In the genomic region with DNA sequence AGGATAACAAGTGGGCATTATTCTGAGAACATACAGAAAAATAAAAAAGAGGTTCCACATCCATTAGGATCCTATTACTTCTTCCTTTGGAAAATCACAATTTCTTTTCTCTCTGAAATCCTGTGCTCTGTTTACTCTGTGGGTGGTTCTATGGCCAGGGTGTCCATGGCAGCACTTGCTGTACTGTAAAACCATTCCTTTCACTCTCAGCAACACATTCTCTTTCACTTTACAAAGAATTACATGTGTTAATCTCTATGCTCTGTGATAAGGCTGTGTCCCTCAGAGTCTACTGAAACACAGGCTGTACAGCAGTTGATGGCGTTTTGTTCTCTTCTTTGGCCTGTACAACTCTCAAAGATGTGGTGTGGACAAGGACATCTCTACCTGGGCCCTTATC, we compare ENCODE assay signal across 16 cellular contexts.
DNase-seq lines count a peak whose midpoint lies in the region; ATAC-seq and TF ChIP-seq lines count a peak whose summit lies in the region.
"Had no signal": no experiment of that assay in that cellular context is flagged by ENCODE, and none has a peak within 500 bp of the region (broad histone marks: within the 10 kb centered on the region; RNA-seq: fewer than 3 reads in every experiment).

No MANE protein-coding gene starts in this region.

- H3K9me3 Mint-ChIP-seq in glutamatergic neuron (ENCODE audit: unreplicated experiment), result no peaks in the 10 kb centered on the region

- no peak overlapping the region for H3K4me2 ChIP-seq in neural cell (ENCODE audit: low read length)

- H3K27ac ChIP-seq in 22Rv1, result peak overlapping the region; percentile 24; the same call in 1 of the 2 replicates
- peak overlapping the region; percentile 35 for H3K27ac ChIP-seq in neural cell (ENCODE audit: low read length)
- no peak overlapping the region for H3K27ac ChIP-seq in coronary artery
- H3K27ac ChIP-seq: ascending aorta had no signal

- peak overlapping the region; percentile 13 for H3K4me3 ChIP-seq in fibroblast of pulmonary artery (replicated peaks; ENCODE audit: low read depth, low read length)
- H3K4me3 ChIP-seq in neural cell (ENCODE audit: low read length), result no peak overlapping the region
- H3K4me3 ChIP-seq in coronary artery, result no peak overlapping the region
- H3K4me3 ChIP-seq: ascending aorta had no signal

- no peaks in the 10 kb centered on the region for H3K36me3 Mint-ChIP-seq in glutamatergic neuron (ENCODE audit: unreplicated experiment)

- no peaks in the 10 kb centered on the region for H4K20me1 ChIP-seq in neural cell (ENCODE audit: insufficient read depth)

- H2AFZ ChIP-seq in neural cell (ENCODE audit: low read depth, low read length), result no peak overlapping the region

- TF ChIP-seq CTCF in 22Rv1 (IDR thresholded peaks at IDR 0.05) (no peak), fibroblast of pulmonary artery (IDR thresholded peaks at IDR 0.05; ENCODE audit: low read length, missing control alignments) (no peak), neural cell (IDR thresholded peaks at IDR 0.05; ENCODE audit: poor library complexity, severe bottlenecking) (no peak), coronary artery (IDR thresholded peaks at IDR 0.05) (no peak), glutamatergic neuron (IDR thresholded peaks at IDR 0.05; ENCODE audit: partially characterized antibody, unreplicated experiment) (no peak)

- no peaks in the 10 kb centered on the region for H3K79me2 ChIP-seq in neural cell (replicated peaks; ENCODE audit: insufficient read depth, low read length)

- peaks cover 1% of the 10 kb centered on the region for H3K27me3 Mint-ChIP-seq in glutamatergic neuron (ENCODE audit: unreplicated experiment)

- TF ChIP-seq EP300 in neural cell (conservative IDR thresholded peaks at IDR 0.05; ENCODE audit: poor library complexity, severe bottlenecking), result no peak

- TF ChIP-seq RAD21 in neural cell (conservative IDR thresholded peaks at IDR 0.05), result no peak

- no peak overlapping the region for H3K4me3 Mint-ChIP-seq in glutamatergic neuron (ENCODE audit: unreplicated experiment)
- H3K4me3 Mint-ChIP-seq: activated CD8-positive, alpha-beta T cell treated with anti-CD3 and anti-CD28 coated beads, Interleukin-2, amount 10 ng/mL, durations not matched to agents 7 days and 5 days; H9 had no signal

- no peak overlapping the region for H3K9ac ChIP-seq in neural cell (ENCODE audit: low read length)

- H3F3A ChIP-seq in neural cell (ENCODE audit: insufficient read depth, low read length, poor library complexity, severe bottlenecking), result no peaks in the 10 kb centered on the region

- H3K4me1 Mint-ChIP-seq in glutamatergic neuron (ENCODE audit: low read depth, unreplicated experiment), result peaks cover 6% of the 10 kb centered on the region
- H3K4me1 Mint-ChIP-seq: H9 had no signal

- DNase-seq in M059J (ENCODE audit: low read depth) (peak; percentile 23), fibroblast of pulmonary artery (ENCODE audit: low read depth) (peak; percentile 57), coronary artery (ENCODE audit: low spot score) (no peak), NCI-H187 treated with DMSO at 0.1 percent for 48 hours (lab: John Stamatoyannopoulos, UW) (no peak), glutamatergic neuron (no peak)
- DNase-seq: activated CD8-positive, alpha-beta T cell treated with anti-CD3 and anti-CD28 coated beads, Interleukin-2, amount 10 ng/mL, durations not matched to agents 7 days and 5 days; activated effector memory CD4-positive, alpha-beta T cell treated with Interleukin-2 at 50 U/mL for 16 hours; effector memory CD4-positive, alpha-beta T cell; H9; islet precursor cell; NCI-H1092 treated with DMSO at 0.1 percent for 48 hours; stimulated activated naive CD4-positive, alpha-beta T cell had no signal

- H3K9me2 ChIP-seq in neural cell (ENCODE audit: insufficient read depth, low read length), result no peaks in the 10 kb centered on the region

- H3K27me3 ChIP-seq in neural cell (ENCODE audit: insufficient read depth, low read depth, low read length), result no peaks in the 10 kb centered on the region
- H3K27me3 ChIP-seq: ascending aorta had no signal

- H3K36me3 ChIP-seq in neural cell (ENCODE audit: insufficient read depth, low read length), result no peaks in the 10 kb centered on the region
- H3K36me3 ChIP-seq: ascending aorta had no signal

- no peaks in the 10 kb centered on the region for H3K9me3 ChIP-seq in neural cell (ENCODE audit: low read length)
- H3K9me3 ChIP-seq: ascending aorta had no signal

- H3K27ac Mint-ChIP-seq in glutamatergic neuron (ENCODE audit: unreplicated experiment), result no peak overlapping the region
- H3K27ac Mint-ChIP-seq: activated CD8-positive, alpha-beta T cell treated with anti-CD3 and anti-CD28 coated beads, Interleukin-2, amount 10 ng/mL, durations not matched to agents 7 days and 5 days; H9 had no signal

- no peak for ATAC-seq in HG03378 (IDR thresholded peaks at IDR 0.05; ENCODE audit: unreplicated experiment)
- ATAC-seq: activated CD8-positive, alpha-beta T cell treated with anti-CD3 and anti-CD28 coated beads, Interleukin-2, amount 10 ng/mL, durations not matched to agents 7 days and 5 days had no signal

TF ChIP-seq in neural cell, 6 proteins besides CTCF, POLR2A, EP300 and RAD21:
- TF ChIP-seq, protein P1, sequence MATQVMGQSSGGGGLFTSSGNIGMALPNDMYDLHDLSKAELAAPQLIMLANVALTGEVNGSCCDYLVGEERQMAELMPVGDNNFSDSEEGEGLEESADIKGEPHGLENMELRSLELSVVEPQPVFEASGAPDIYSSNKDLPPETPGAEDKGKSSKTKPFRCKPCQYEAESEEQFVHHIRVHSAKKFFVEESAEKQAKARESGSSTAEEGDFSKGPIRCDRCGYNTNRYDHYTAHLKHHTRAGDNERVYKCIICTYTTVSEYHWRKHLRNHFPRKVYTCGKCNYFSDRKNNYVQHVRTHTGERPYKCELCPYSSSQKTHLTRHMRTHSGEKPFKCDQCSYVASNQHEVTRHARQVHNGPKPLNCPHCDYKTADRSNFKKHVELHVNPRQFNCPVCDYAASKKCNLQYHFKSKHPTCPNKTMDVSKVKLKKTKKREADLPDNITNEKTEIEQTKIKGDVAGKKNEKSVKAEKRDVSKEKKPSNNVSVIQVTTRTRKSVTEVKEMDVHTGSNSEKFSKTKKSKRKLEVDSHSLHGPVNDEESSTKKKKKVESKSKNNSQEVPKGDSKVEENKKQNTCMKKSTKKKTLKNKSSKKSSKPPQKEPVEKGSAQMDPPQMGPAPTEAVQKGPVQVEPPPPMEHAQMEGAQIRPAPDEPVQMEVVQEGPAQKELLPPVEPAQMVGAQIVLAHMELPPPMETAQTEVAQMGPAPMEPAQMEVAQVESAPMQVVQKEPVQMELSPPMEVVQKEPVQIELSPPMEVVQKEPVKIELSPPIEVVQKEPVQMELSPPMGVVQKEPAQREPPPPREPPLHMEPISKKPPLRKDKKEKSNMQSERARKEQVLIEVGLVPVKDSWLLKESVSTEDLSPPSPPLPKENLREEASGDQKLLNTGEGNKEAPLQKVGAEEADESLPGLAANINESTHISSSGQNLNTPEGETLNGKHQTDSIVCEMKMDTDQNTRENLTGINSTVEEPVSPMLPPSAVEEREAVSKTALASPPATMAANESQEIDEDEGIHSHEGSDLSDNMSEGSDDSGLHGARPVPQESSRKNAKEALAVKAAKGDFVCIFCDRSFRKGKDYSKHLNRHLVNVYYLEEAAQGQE (IDR thresholded peaks at IDR 0.05; ENCODE audit: borderline replicate concordance), result peak; percentile 55
- no peak for TF ChIP-seq TAF1 (IDR thresholded peaks at IDR 0.05; ENCODE audit: low read depth)
- TF ChIP-seq POLR2AphosphoS5 (IDR thresholded peaks at IDR 0.05), result peak; percentile 42

Comparison
In these comparisons a context has a peak if more than half of its experiments do, and no peak if none do; other contexts are left out.
1. H3K27ac ChIP-seq: peak in 22Rv1 (single experiment) and neural cell (single experiment); none in coronary artery (0 of 2).
2. DNase-seq: peak in M059J (single experiment) and fibroblast of pulmonary artery (single experiment); none in coronary artery (single experiment), NCI-H187 treated with DMSO at 0.1 percent for 48 hours (single experiment) and glutamatergic neuron (single experiment).